ENCODE assay signal across 15 cellular contexts in genomic region chr22:30354644-30355043, GRCh38. TPM values are rescaled to one million over a fixed set of nuclear protein-coding genes. Genes with fewer than 3 reads are reported as not detected.
A peak's percentile ranks its signal among the peaks of the same experiment; 100 is the strongest.
DNase-seq lines count a peak whose midpoint lies in the region; ATAC-seq and TF ChIP-seq lines count a peak whose summit lies in the region.
"Had no signal": no experiment of that assay in that cellular context is flagged by ENCODE, and none has a peak within 500 bp of the region (broad histone marks: within the 10 kb centered on the region; RNA-seq: fewer than 3 reads in every experiment).

No MANE protein-coding gene starts in this region.

- H3K27ac ChIP-seq in SK-N-SH (ENCODE audit: low read depth in 2 of 2, low read length in 1 of 2): no peak overlapping the region
- H3K27ac ChIP-seq in PC-3 (ENCODE audit: low read length): no peak overlapping the region
- no peak overlapping the region for H3K27ac ChIP-seq in RWPE1
- H3K27ac ChIP-seq: 22Rv1, testis had no signal

- H3K79me2 ChIP-seq in SK-N-SH (ENCODE audit: insufficient read depth) (peaks cover 65% of the 10 kb centered on the region), PC-3 (ENCODE audit: low read length) (peaks cover 64% of the 10 kb centered on the region)

- H3K36me3 ChIP-seq in SK-N-SH (replicated peaks in 1 of 2; ENCODE audit: control insufficient read depth in 1 of 2, insufficient read depth in 2 of 2, low read length in 1 of 2) (peaks cover 25 to 37% of the 10 kb centered on the region in 2 experiments), PC-3 (ENCODE audit: low read depth, low read length) (peaks cover 32% of the 10 kb centered on the region; the same call in 1 of the 2 replicates)

- peak overlapping the region; percentile 61 for H3K27ac Mint-ChIP-seq in endothelial cell (ENCODE audit: unreplicated experiment)

- H3K9me2 ChIP-seq in SK-N-SH: no peaks in the 10 kb centered on the region
- H3K9me2 ChIP-seq in PC-3 (replicated peaks; ENCODE audit: low read length): no peaks in the 10 kb centered on the region

- H3K9me3 ChIP-seq in SK-N-SH: no peaks in the 10 kb centered on the region
- no peaks in the 10 kb centered on the region for H3K9me3 ChIP-seq in PC-3 (ENCODE audit: low read length)
- H3K9me3 ChIP-seq: esophagus muscularis mucosa, testis had no signal

- TF ChIP-seq RAD21 in SK-N-SH (IDR thresholded peaks at IDR 0.05; ENCODE audit: low read length): no peak

- DNase-seq in SK-N-SH (no peak), PC-3 (no peak), endothelial cell (ENCODE audit: low spot score) (no peak), retinal pigment epithelial cell (ENCODE audit: low read depth) (peak; percentile 5), DMS53 treated with DMSO at 0.1 percent for 48 hours (lab: John Stamatoyannopoulos, UW; ENCODE audit: unreplicated experiment) (no peak), RWPE1 (ENCODE audit: low spot score) (no peak), NOMO-1 treated with DMSO at 0.1 percent for 48 hours (lab: John Stamatoyannopoulos, UW; ENCODE audit: unreplicated experiment) (no peak)
- DNase-seq: EL; NCI-H2029; stimulated activated CD4-positive, alpha-beta T cell treated with anti-CD3 and anti-CD28 coated beads, Interleukin-4, amount 100 ng/mL, for 1 hour; testis had no signal

- H3K4me1 Mint-ChIP-seq in endothelial cell (ENCODE audit: unreplicated experiment): peaks cover 24% of the 10 kb centered on the region

- H3K4me1 ChIP-seq in SK-N-SH (ENCODE audit: control insufficient read depth in 1 of 2, insufficient read depth in 2 of 2, low read depth in 1 of 2, low read length in 1 of 2) (peaks cover 12 to 14% of the 10 kb centered on the region in 2 experiments; a peak in 2 of 4 replicates), PC-3 (ENCODE audit: insufficient read depth, low read length) (peaks cover 8% of the 10 kb centered on the region)

- WGBS in SK-N-SH (ENCODE audit: low lambda C conversion rate): 66% methylated on average over 5 of the region's 5 CpGs

- H2AFZ ChIP-seq in SK-N-SH (ENCODE audit: low read depth) (no peak overlapping the region), PC-3 (ENCODE audit: low read length) (no peak overlapping the region)

- H3F3A ChIP-seq in SK-N-SH (replicated peaks; ENCODE audit: insufficient read depth): no peaks in the 10 kb centered on the region
- no peaks in the 10 kb centered on the region for H3F3A ChIP-seq in PC-3 (ENCODE audit: low read length, unreplicated experiment)

- no peak for ATAC-seq in SK-N-SH treated with all-trans-retinoic acid at 6 μM for 48 hours
- ATAC-seq in PC-3: no peak
- ATAC-seq: activated CD4-positive, CD25-positive, alpha-beta regulatory T cell treated with anti-CD3 and anti-CD28 coated beads, Interleukin-2, amount 50 U/mL, for 24 hours had no signal

- H3K4me2 ChIP-seq in SK-N-SH: peak overlapping the region; percentile 92
- peak overlapping the region; percentile 85 for H3K4me2 ChIP-seq in PC-3 (ENCODE audit: low read length)

- H3K27me3 ChIP-seq in SK-N-SH (ENCODE audit: insufficient read depth): no peaks in the 10 kb centered on the region
- no peaks in the 10 kb centered on the region for H3K27me3 ChIP-seq in PC-3 (ENCODE audit: low read length)
- H3K27me3 ChIP-seq: esophagus muscularis mucosa, testis had no signal

- TF ChIP-seq CTCF in SK-N-SH (IDR thresholded peaks at IDR 0.05): no peak
- TF ChIP-seq CTCF in PC-3 (conservative IDR thresholded peaks at IDR 0.05; ENCODE audit: low read depth, low read length): no peak
- no peak for TF ChIP-seq CTCF in endothelial cell (IDR thresholded peaks at IDR 0.05; ENCODE audit: unreplicated experiment)
- no peak for TF ChIP-seq CTCF in retinal pigment epithelial cell (conservative IDR thresholded peaks at IDR 0.05; ENCODE audit: low read depth, low read length)
- TF ChIP-seq CTCF in RWPE1 (conservative IDR thresholded peaks at IDR 0.05; ENCODE audit: low read depth): no peak

- intact Hi-C loops in PC-3 (cut with micrococcal nuclease): no loop called here

- H3K4me3 ChIP-seq in SK-N-SH (ENCODE audit: low read depth in 2 of 2, low read length in 1 of 2): 0 out of 4 replicates have a peak overlapping the region, but pooled peaks of 1 of the 2 experiments have one; percentile 95
- peak overlapping the region; percentile 97; the same call in 1 of the 2 replicates for H3K4me3 ChIP-seq in PC-3 (ENCODE audit: low read length)
- no peak overlapping the region for H3K4me3 ChIP-seq in retinal pigment epithelial cell (ENCODE audit: low read length)
- H3K4me3 ChIP-seq: testis had no signal

- TF ChIP-seq EP300 in SK-N-SH (IDR thresholded peaks at IDR 0.05; ENCODE audit: borderline replicate concordance in 1 of 2, low read depth in 1 of 2, low read length in 1 of 2): no peak

- H3K36me3 Mint-ChIP-seq in endothelial cell (ENCODE audit: low read depth, unreplicated experiment): peaks cover 23% of the 10 kb centered on the region

- no peak overlapping the region for H3K4me3 Mint-ChIP-seq in endothelial cell (ENCODE audit: unreplicated experiment)

- CTCF ChIA-PET in SK-N-SH (lab: Yijun Ruan, JAX): interaction anchor here (1.1 to 1.8 kb wide), 3 partner anchors 12 to 67 kb away, joined by 3 to 5 read pairs (median 4); partner anchors contain the start of gene RNF215
- CTCF ChIA-PET in PC-3 (lab: Charles Lee): no interaction called here
- CTCF ChIA-PET in RWPE1 (lab: Yijun Ruan, JAX): interaction anchor here (0.6 kb wide), 2 partner anchors 95 to 531 kb away, joined by 3 to 5 read pairs; no protein-coding TSS in a partner anchor

- H3K9ac ChIP-seq in SK-N-SH (no peak overlapping the region; the same call in 1 of the 2 replicates), PC-3 (ENCODE audit: low read length) (no peak overlapping the region)

- POLR2A ChIA-PET in SK-N-SH (lab: Yijun Ruan, JAX) (no interaction called here), PC-3 (lab: Charles Lee; ENCODE audit: unreplicated experiment) (no interaction called here), RWPE1 (lab: Yijun Ruan, JAX; ENCODE audit: low non-redundant PET) (no interaction called here)

- peaks cover 6% of the 10 kb centered on the region for H3K27me3 Mint-ChIP-seq in endothelial cell (ENCODE audit: unreplicated experiment)

- BruUV-seq in PC-3 (replicated peaks; lab: Mats Ljungman, UMichigan): no TSS peak

- H3K9me3 Mint-ChIP-seq in endothelial cell (ENCODE audit: unreplicated experiment): no peaks in the 10 kb centered on the region

- peaks cover 39% of the 10 kb centered on the region for H4K20me1 ChIP-seq in SK-N-SH (ENCODE audit: insufficient read depth)
- H4K20me1 ChIP-seq in PC-3 (ENCODE audit: low read length): peaks cover 13% of the 10 kb centered on the region; the same call in 1 of the 2 replicates

TF ChIP-seq in SK-N-SH, 30 proteins besides CTCF, POLR2A, EP300 and RAD21 (continues in another document):
- TF ChIP-seq FOXJ3 (CRISPR knock-in tag; IDR thresholded peaks at IDR 0.05): no peak
- TF ChIP-seq TAF1 (IDR thresholded peaks at IDR 0.05; ENCODE audit: borderline replicate concordance, low read depth, low read length): no peak
- no peak for TF ChIP-seq GABPA (IDR thresholded peaks at IDR 0.05; ENCODE audit: low read depth)
- TF ChIP-seq NFIC (IDR thresholded peaks at IDR 0.05; ENCODE audit: borderline replicate concordance): no peak
- TF ChIP-seq POLR2AphosphoS5 (IDR thresholded peaks at IDR 0.05; ENCODE audit: low read depth, low read length): no peak

TF ChIP-seq in SK-N-SH treated with all-trans-retinoic acid at 6 μM for 48 hours, 23 proteins besides CTCF, POLR2A, EP300 and RAD21 (continues in another document):
- TF ChIP-seq POU6F1 (CRISPR knock-in tag; IDR thresholded peaks at IDR 0.05; ENCODE audit: borderline replicate concordance, low read depth) (no peak), ZFP3 (CRISPR knock-in tag; IDR thresholded peaks at IDR 0.05) (no peak), ZNF70 (CRISPR knock-in tag; IDR thresholded peaks at IDR 0.05) (no peak), TOX (CRISPR knock-in tag; IDR thresholded peaks at IDR 0.05; ENCODE audit: borderline replicate concordance) (no peak), TCF4 (CRISPR knock-in tag; IDR thresholded peaks at IDR 0.05; ENCODE audit: borderline replicate concordance) (no peak), GLIS3 (CRISPR knock-in tag; IDR thresholded peaks at IDR 0.05) (no peak), SNAI2 (CRISPR knock-in tag; IDR thresholded peaks at IDR 0.05) (no peak)

RNA-seq across cellular contexts. Expression of gene SF3A1, which starts 2.0 kb away (rescaled TPM):
- 37.5 and 75.2 TPM in 2 replicates for polyA plus RNA-seq in SK-N-SH (2012; rRNA removed)
- polyA plus RNA-seq in SK-N-SH (2012; cell fraction: cytosol; rRNA removed): 57.9 and 75.1 TPM in 2 replicates
- polyA plus RNA-seq in SK-N-SH (2012; cell fraction: nucleus; rRNA removed): 121 and 150 TPM in 2 replicates
- total RNA-seq in PC-3 (2014; rRNA removed) (59.2 and 69.3 TPM in 2 replicates), endothelial cell (ENCODE audit: unreplicated experiment) (139 TPM)

RNA-seq across cellular contexts. Expression of gene CCDC157, which starts 2.2 kb away (rescaled TPM):
- polyA plus RNA-seq in SK-N-SH (2012; rRNA removed): 5.8 and 7.9 TPM in 2 replicates
- 3.3 and 5.5 TPM in 2 replicates for polyA plus RNA-seq in SK-N-SH (2012; cell fraction: cytosol; rRNA removed)
- 8.3 and 9.8 TPM in 2 replicates for polyA plus RNA-seq in SK-N-SH (2012; cell fraction: nucleus; rRNA removed)
- total RNA-seq in PC-3 (2014; rRNA removed): 1.5 and 3.5 TPM in 2 replicates
- total RNA-seq in endothelial cell (ENCODE audit: unreplicated experiment): 3.3 TPM

RNA-seq across cellular contexts. Expression of gene TBC1D10A, which starts 27.9 kb away (rescaled TPM):
- 15.3 and 16.5 TPM in 2 replicates for polyA plus RNA-seq in SK-N-SH (2012; rRNA removed)
- polyA plus RNA-seq in SK-N-SH (2012; cell fraction: cytosol; rRNA removed): 6.5 and 9.7 TPM in 2 replicates
- 27.1 and 28.3 TPM in 2 replicates for polyA plus RNA-seq in SK-N-SH (2012; cell fraction: nucleus; rRNA removed)
- total RNA-seq in PC-3 (2014; rRNA removed) (12.6 and 19.5 TPM in 2 replicates), endothelial cell (ENCODE audit: unreplicated experiment) (7.9 TPM)

RNA-seq across cellular contexts. Expression of gene RNF215, which starts 32.6 kb away (rescaled TPM):
- 28.6 and 37.2 TPM in 2 replicates for polyA plus RNA-seq in SK-N-SH (2012; rRNA removed)
- polyA plus RNA-seq in SK-N-SH (2012; cell fraction: cytosol; rRNA removed): 9.9 and 17.0 TPM in 2 replicates
- polyA plus RNA-seq in SK-N-SH (2012; cell fraction: nucleus; rRNA removed): 123 and 141 TPM in 2 replicates
- total RNA-seq in PC-3 (2014; rRNA removed) (22.6 and 25.2 TPM in 2 replicates), endothelial cell (ENCODE audit: unreplicated experiment) (39.1 TPM)

RNA-seq across cellular contexts. Expression of gene SEC14L2, which starts 42.2 kb away (rescaled TPM):
- 14.0 and 16.1 TPM in 2 replicates for polyA plus RNA-seq in SK-N-SH (2012; rRNA removed)
- 8.0 and 8.2 TPM in 2 replicates for polyA plus RNA-seq in SK-N-SH (2012; cell fraction: cytosol; rRNA removed)
- polyA plus RNA-seq in SK-N-SH (2012; cell fraction: nucleus; rRNA removed): 28.8 and 40.7 TPM in 2 replicates
- total RNA-seq in PC-3 (2014; rRNA removed) (9.7 and 16.8 TPM in 2 replicates), endothelial cell (ENCODE audit: unreplicated experiment) (3.9 TPM)
